10 cellular contexts compared by ENCODE assay signal in the genomic region with DNA sequence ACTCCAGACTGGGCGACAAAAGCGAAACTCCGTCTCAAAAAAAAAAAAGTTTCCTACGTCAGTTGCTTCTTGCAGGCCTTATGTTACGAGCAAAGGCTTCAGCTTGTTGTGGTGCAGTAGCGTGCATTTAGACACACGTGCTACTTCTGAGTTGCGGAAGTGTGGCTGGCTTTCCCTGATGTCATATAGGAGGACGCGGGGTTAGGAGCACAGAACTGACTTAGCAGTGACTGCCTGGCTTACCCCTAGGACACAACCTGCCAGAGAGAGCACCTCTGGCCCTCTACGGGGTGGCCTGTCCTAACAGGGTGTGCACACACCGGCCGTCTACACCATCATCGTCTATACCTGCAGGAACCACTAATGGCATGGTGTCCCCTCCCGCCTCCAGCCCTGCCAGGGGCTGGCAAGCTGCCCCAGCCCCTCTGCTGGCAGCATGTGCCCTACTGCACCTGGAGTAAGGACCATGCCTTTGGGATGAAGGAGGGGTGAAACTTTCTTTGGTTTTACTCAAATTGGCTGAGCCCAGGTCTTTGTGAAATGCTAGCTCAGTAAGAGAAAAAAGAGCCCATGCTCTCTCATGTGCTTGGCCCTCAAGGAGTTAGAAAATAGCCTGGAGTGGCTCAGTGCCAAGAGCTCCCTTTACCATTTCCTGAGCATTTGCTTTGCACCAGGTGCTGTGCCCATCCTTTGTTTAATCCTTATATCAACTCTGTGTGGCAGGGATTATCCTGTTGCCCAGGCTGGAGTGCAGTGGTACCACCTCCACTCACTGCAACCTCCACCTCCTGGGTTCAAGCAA. TPM values are rescaled to one million over a fixed set of nuclear protein-coding genes. Genes with fewer than 3 reads are reported as not detected.
DNase-seq lines count a peak whose midpoint lies in the region; ATAC-seq and TF ChIP-seq lines count a peak whose summit lies in the region.
"Had no signal": no experiment of that assay in that cellular context is flagged by ENCODE, and none has a peak within 500 bp of the region (broad histone marks: within the 10 kb centered on the region; RNA-seq: fewer than 3 reads in every experiment).

No MANE protein-coding gene starts in this region.

- intact Hi-C loops in sigmoid colon (cut with DNase I): no loop called here

- H3K36me3 Mint-ChIP-seq in T-helper 17 cell (ENCODE audit: low read depth): peaks cover 11% of the 10 kb centered on the region

- H3K27me3 Mint-ChIP-seq in T-helper 17 cell: no peaks in the 10 kb centered on the region

- H3K4me3 ChIP-seq in sigmoid colon: no peak overlapping the region

- ATAC-seq in T-helper 17 cell (peak; percentile 78), HG02885 (IDR thresholded peaks at IDR 0.05; ENCODE audit: poor library complexity, unreplicated experiment) (no peak), HG02678 (IDR thresholded peaks at IDR 0.05; ENCODE audit: unreplicated experiment) (no peak), HG03521 (IDR thresholded peaks at IDR 0.05; ENCODE audit: unreplicated experiment) (no peak)

- WGBS in sigmoid colon, 2 donors: 80 to 88% methylated on average over 15 of the region's 15 CpGs

- H3K27ac ChIP-seq in sigmoid colon: no peak overlapping the region

- no peaks in the 10 kb centered on the region for H3K27me3 ChIP-seq in sigmoid colon

- TF ChIP-seq POLR2A in sigmoid colon (IDR thresholded peaks at IDR 0.05): no peak

- no peak for TF ChIP-seq EP300 in sigmoid colon (IDR thresholded peaks at IDR 0.05)

- H3K9me3 ChIP-seq in T-helper 17 cell (ENCODE audit: control insufficient read depth, low read length, poor library complexity, severe bottlenecking) (no peaks in the 10 kb centered on the region), sigmoid colon (no peaks in the 10 kb centered on the region)

- TF ChIP-seq CTCF in sigmoid colon (IDR thresholded peaks at IDR 0.05): no peak

- peaks cover 78% of the 10 kb centered on the region for H3K4me1 Mint-ChIP-seq in T-helper 17 cell

- H3K4me1 ChIP-seq in sigmoid colon: peaks cover 0 to 15% (median 5%) of the 10 kb centered on the region in 4 donors

- DNase-seq in NCI-H1105 treated with DMSO at 0.1 percent for 48 hours (lab: John Stamatoyannopoulos, UW) (peak; percentile 54), T-helper 17 cell (peak; percentile 56 to 79 (median 66)), sigmoid colon (no peak)
- peak; percentile 71 for DNase-seq in activated effector memory CD4-positive, alpha-beta T cell treated with Interleukin-2 at 50 U/mL for 16 hours
- peak in 2 of 3 donors; percentile 62 to 70 for DNase-seq in stimulated activated CD4-positive, alpha-beta T cell treated with anti-CD3 and anti-CD28 coated beads, TNF-alpha, amount 100 ng/mL, for 1 hour (ENCODE audit: low read depth in 3 of 3, low spot score in 1 of 3)
- DNase-seq: mesendoderm, NCI-H187 had no signal

- H3K36me3 ChIP-seq in sigmoid colon: no peaks in the 10 kb centered on the region

- H3K27ac Mint-ChIP-seq in T-helper 17 cell: peak overlapping the region; percentile 86

- peak overlapping the region; percentile 95 for H3K4me3 Mint-ChIP-seq in T-helper 17 cell

RNA-seq across cellular contexts. Expression of a gene that starts 1.7 kb away (rescaled TPM):
- total RNA-seq in T-helper 17 cell (10 to 100 TPM in 1 of 2 donors, 1 to 10 TPM in 1; 7.6 to 12.4 TPM), sigmoid colon (1 to 10 TPM in 2 of 4 donors, under 1 TPM in 2; 0.66 to 1.7 (median 1.2) TPM)
- 1 to 10 TPM in 1 of 3 donors, under 1 TPM in 1, not detected in 1; 0.46 to 1.4 TPM for polyA plus RNA-seq in sigmoid colon
